9 cellular contexts compared by ENCODE assay signal in the genomic region with DNA sequence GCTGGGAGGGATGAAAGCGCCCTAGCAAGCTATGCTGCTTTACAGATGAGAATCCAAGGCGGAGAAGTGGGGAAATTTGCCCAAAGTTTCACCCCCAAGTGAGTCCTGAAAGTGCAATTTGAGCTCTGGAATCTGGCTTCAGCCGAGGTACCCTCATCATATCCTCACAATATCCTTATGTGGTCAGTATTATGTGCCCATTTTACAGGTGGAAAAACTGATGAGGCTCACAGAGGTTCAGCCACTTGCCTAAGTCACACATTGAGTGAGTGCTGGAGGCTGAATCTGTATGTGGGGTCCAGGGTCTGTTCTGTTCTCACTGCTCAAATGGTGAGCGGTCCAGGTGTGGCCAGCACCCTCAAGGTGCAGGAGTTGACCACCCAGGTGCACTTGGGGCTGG.
"Had no signal": no experiment of that assay in that cellular context is flagged by ENCODE, and none has a peak within 500 bp of the region (broad histone marks: within the 10 kb centered on the region; RNA-seq: fewer than 3 reads in every experiment).

No MANE protein-coding gene starts in this region.

- H3K27ac ChIP-seq: GM23248, HL-60 had no signal

- DNase-seq: GM23248, GOT3, H7, HFFc6, IMR-90, KBM-7 had no signal

- H3K9me3 ChIP-seq: HAP-1 had no signal

- ATAC-seq: HCT116 had no signal

- H3K36me3 ChIP-seq: HAP-1 had no signal

- H2AFZ ChIP-seq: GM23248 had no signal

- H3K9ac ChIP-seq: GM23248 had no signal

- H3K4me1 ChIP-seq: HAP-1 had no signal

- H3K4me3 ChIP-seq: GM23248, HAP-1 had no signal
